Comparison of ENCODE assay signal across 8 cellular contexts in the genomic region with DNA sequence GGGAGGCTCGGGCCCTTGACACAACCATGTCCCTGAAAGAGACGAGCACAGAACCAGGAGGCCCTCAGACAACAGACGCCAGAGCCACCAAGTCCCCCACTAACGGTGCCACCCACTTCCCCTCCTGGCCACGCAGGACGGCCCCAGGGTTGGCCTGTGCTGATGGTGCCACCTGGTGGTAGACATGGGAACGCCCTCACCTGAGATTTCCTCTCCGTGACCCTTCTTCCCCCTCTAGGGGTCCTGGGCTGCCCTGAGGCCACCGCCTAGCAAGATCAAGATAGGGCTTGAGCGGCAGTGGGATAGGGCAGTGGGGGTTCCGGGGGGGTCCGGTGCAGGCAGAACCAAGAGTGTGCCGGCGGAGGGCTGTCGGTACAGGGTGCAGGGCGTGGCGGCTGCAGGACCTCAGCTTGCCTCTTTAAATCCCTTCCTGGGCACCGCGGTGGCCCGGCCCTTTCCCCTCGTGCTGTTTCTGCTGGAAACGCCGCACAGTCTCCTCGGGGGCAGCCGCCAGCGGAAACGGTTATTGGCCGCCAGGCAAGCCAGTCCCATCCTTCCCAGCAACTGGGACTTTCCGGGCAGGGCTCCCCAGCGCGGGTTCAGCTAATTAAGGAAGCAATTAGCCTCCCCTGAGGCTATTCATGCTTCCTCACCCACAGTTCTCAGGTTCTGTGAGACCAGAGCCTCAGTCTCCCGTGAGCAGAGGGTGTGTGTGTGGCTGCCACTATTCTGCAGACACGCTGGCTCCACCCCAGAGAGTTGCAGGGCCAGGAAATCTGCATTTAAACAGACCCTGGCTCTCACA. TPM values are rescaled to one million over a fixed set of nuclear protein-coding genes. Genes with fewer than 3 reads are reported as not detected.
DNase-seq lines count a peak whose midpoint lies in the region; ATAC-seq and TF ChIP-seq lines count a peak whose summit lies in the region.

No MANE protein-coding gene starts in this region.

- H3K4me3 ChIP-seq in mucosa of descending colon, result no peak overlapping the region

- no peaks in the 10 kb centered on the region for H3K36me3 Mint-ChIP-seq in activated CD8-positive, alpha-beta memory T cell treated with anti-CD3 and anti-CD28 coated beads, Interleukin-2, amount 10 ng/mL, durations not matched to agents 7 days and 5 days
- H3K36me3 Mint-ChIP-seq in endothelial cell (ENCODE audit: low read depth, unreplicated experiment), result no peaks in the 10 kb centered on the region

- no peaks in the 10 kb centered on the region for H3K36me3 ChIP-seq in mucosa of descending colon (ENCODE audit: low read depth)

- no peaks in the 10 kb centered on the region for H3K9me3 ChIP-seq in mucosa of descending colon

- H3K4me1 Mint-ChIP-seq in activated CD8-positive, alpha-beta memory T cell treated with anti-CD3 and anti-CD28 coated beads, Interleukin-2, amount 10 ng/mL, durations not matched to agents 7 days and 5 days, result peaks cover 26% of the 10 kb centered on the region
- peaks cover 29% of the 10 kb centered on the region for H3K4me1 Mint-ChIP-seq in endothelial cell (ENCODE audit: unreplicated experiment)

- CTCF ChIA-PET in activated CD8-positive, alpha-beta memory T cell treated with anti-CD3 and anti-CD28 coated beads, Interleukin-2, amount 10 ng/mL, durations not matched to agents 7 days and 5 days (lab: Charles Lee), result interaction anchor here (0.6 to 5.5 kb wide), 19 partner anchors 9 to 481 kb away, joined by 3 to 66 read pairs (median 4); partner anchors contain the start of gene NDUFA6

- ATAC-seq in HG03139 (IDR thresholded peaks at IDR 0.05; ENCODE audit: unreplicated experiment) (peak; percentile 58), mucosa of descending colon (peak; percentile 92)
- peak; percentile 94 for ATAC-seq in activated CD8-positive, alpha-beta memory T cell treated with anti-CD3 and anti-CD28 coated beads, Interleukin-2, amount 10 ng/mL, durations not matched to agents 7 days and 5 days

- peak; percentile 25 for DNase-seq in NCI-H2029 (lab: John Stamatoyannopoulos, UW)
- no peak for DNase-seq in NCI-H2029 treated with DMSO at 0.1 percent for 48 hours (lab: John Stamatoyannopoulos, UW)
- peak; percentile 80 to 86 for DNase-seq in NOMO-1 (lab: John Stamatoyannopoulos, UW; ENCODE audit: unreplicated experiment in 2 of 2)
- DNase-seq in activated CD8-positive, alpha-beta memory T cell treated with anti-CD3 and anti-CD28 coated beads, Interleukin-2, amount 10 ng/mL, durations not matched to agents 7 days and 5 days, result peak; percentile 88
- peak; percentile 87 for DNase-seq in endothelial cell (ENCODE audit: low spot score)
- DNase-seq in mucosa of descending colon, result peak; percentile 81 to 85 (median 84)
- DNase-seq in stimulated activated CD8-positive, alpha-beta memory T cell treated with anti-CD3 and anti-CD28 coated beads, Interleukin-4, amount 100 ng/mL, for 1 hour (ENCODE audit: low read depth in 2 of 2, low spot score in 1 of 2), result peak; percentile 71 to 75

- H3K27me3 Mint-ChIP-seq in activated CD8-positive, alpha-beta memory T cell treated with anti-CD3 and anti-CD28 coated beads, Interleukin-2, amount 10 ng/mL, durations not matched to agents 7 days and 5 days, result peaks cover 14% of the 10 kb centered on the region
- H3K27me3 Mint-ChIP-seq in endothelial cell (ENCODE audit: unreplicated experiment), result peaks cover 5% of the 10 kb centered on the region

- H3K4me1 ChIP-seq in mucosa of descending colon (ENCODE audit: low read depth), result no peaks in the 10 kb centered on the region

- peak overlapping the region; percentile 72 for H3K4me3 Mint-ChIP-seq in activated CD8-positive, alpha-beta memory T cell treated with anti-CD3 and anti-CD28 coated beads, Interleukin-2, amount 10 ng/mL, durations not matched to agents 7 days and 5 days
- H3K4me3 Mint-ChIP-seq in endothelial cell (ENCODE audit: unreplicated experiment), result peak overlapping the region; percentile 62

- no peaks in the 10 kb centered on the region for H3K9me3 Mint-ChIP-seq in activated CD8-positive, alpha-beta memory T cell treated with anti-CD3 and anti-CD28 coated beads, Interleukin-2, amount 10 ng/mL, durations not matched to agents 7 days and 5 days (ENCODE audit: low read depth)
- no peaks in the 10 kb centered on the region for H3K9me3 Mint-ChIP-seq in endothelial cell (ENCODE audit: unreplicated experiment)

- TF ChIP-seq CTCF in endothelial cell (IDR thresholded peaks at IDR 0.05; ENCODE audit: unreplicated experiment), result peak; percentile 98
- TF ChIP-seq CTCF in mucosa of descending colon (IDR thresholded peaks at IDR 0.05), result peak; percentile 84

- intact Hi-C loops in mucosa of descending colon (cut with DNase I, micrococcal nuclease), result loop anchor here (2.0 to 10.0 kb wide), 2 partner anchors 269 to 273 kb away; no protein-coding TSS in a partner anchor

- H3K27ac Mint-ChIP-seq in activated CD8-positive, alpha-beta memory T cell treated with anti-CD3 and anti-CD28 coated beads, Interleukin-2, amount 10 ng/mL, durations not matched to agents 7 days and 5 days, result peak overlapping the region; percentile 74
- H3K27ac Mint-ChIP-seq in endothelial cell (ENCODE audit: unreplicated experiment), result peak overlapping the region; percentile 72

RNA-seq across cellular contexts. Expression of gene NFAM1, which starts 5.5 kb away (rescaled TPM):
- under 1 TPM in 1 of 2 experiments, not detected in 1; 0.07 TPM for total RNA-seq in activated CD8-positive, alpha-beta memory T cell treated with anti-CD3 and anti-CD28 coated beads, Interleukin-2, amount 10 ng/mL, durations not matched to agents 7 days and 5 days
- total RNA-seq in endothelial cell (ENCODE audit: unreplicated experiment) (1.6 TPM), mucosa of descending colon (1 to 10 TPM in 2 of 3 donors, under 1 TPM in 1; 0.46 to 3.1 (median 2.9) TPM)
